1 cellular context compared by ENCODE assay signal in the genomic region with DNA sequence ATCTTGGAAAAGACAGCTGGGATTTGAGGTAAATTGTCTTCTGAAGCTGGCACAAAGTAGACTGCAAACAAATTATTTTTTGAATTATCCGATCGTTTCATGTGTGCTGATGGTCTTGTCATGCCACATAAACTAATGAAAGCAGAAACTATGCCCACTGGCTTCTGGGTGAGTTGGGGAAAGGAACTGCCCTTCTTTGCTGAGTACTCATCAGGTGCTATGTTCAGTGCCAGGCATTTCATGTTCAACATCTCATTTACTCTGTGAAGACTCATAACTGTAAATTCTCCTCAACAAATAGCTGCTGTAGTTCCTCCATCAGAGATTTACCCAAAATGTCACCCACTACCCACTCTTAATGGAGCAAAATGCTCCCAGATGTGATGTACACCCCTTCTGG.
A peak's percentile ranks its signal among the peaks of the same experiment; 100 is the strongest.
TF ChIP-seq lines count a peak whose summit lies in the region.

No MANE protein-coding gene starts in this region.

TF ChIP-seq in K562, 482 proteins besides CTCF, POLR2A, EP300 and RAD21:
- TF ChIP-seq BACH1 (tag; IDR thresholded peaks at IDR 0.05) (0 out of 2 replicates have a peak, but pooled peaks have one; percentile 18), CHD1 (IDR thresholded peaks at IDR 0.05; ENCODE audit: low read length) (peak; percentile 65), FOXA1 (IDR thresholded peaks at IDR 0.05; ENCODE audit: borderline replicate concordance) (no peak)
